Comparison of ENCODE assay signal across 1 cellular context in genomic region chr6:27495386-27496135, GRCh38.
A peak's percentile ranks its signal among the peaks of the same experiment; 100 is the strongest.
TF ChIP-seq lines count a peak whose summit lies in the region.

No MANE protein-coding gene starts in this region.

TF ChIP-seq in IMR-90, 13 proteins besides CTCF, POLR2A, EP300 and RAD21:
- TF ChIP-seq RCOR1 (IDR thresholded peaks at IDR 0.05; ENCODE audit: insufficient replicate concordance, low read length) (peak; percentile 86), MAFK (IDR thresholded peaks at IDR 0.05; ENCODE audit: low read depth, low read length) (no peak), MXI1 (IDR thresholded peaks at IDR 0.05; ENCODE audit: borderline replicate concordance, low read depth, low read length) (no peak), MAZ (IDR thresholded peaks at IDR 0.05; ENCODE audit: borderline replicate concordance, low read depth, low read length) (no peak), CHD1 (IDR thresholded peaks at IDR 0.05; ENCODE audit: low read depth, low read length) (no peak), SMC3 (IDR thresholded peaks at IDR 0.05; ENCODE audit: low read depth, low read length) (peak; percentile 2; the same call in 1 of the 2 replicates), NFE2L2 (IDR thresholded peaks at IDR 0.05; ENCODE audit: low read depth, low read length) (no peak), BHLHE40 (IDR thresholded peaks at IDR 0.05; ENCODE audit: low read depth, low read length) (0 out of 2 replicates have a peak, but pooled peaks have one; percentile 38), FOS (IDR thresholded peaks at IDR 0.05; ENCODE audit: low read depth, low read length) (peak; percentile 80), CEBPB (IDR thresholded peaks at IDR 0.05; ENCODE audit: low read depth, low read length) (no peak), RFX5 (IDR thresholded peaks at IDR 0.05; ENCODE audit: low read depth, low read length) (no peak)
- TF ChIP-seq, protein P1, sequence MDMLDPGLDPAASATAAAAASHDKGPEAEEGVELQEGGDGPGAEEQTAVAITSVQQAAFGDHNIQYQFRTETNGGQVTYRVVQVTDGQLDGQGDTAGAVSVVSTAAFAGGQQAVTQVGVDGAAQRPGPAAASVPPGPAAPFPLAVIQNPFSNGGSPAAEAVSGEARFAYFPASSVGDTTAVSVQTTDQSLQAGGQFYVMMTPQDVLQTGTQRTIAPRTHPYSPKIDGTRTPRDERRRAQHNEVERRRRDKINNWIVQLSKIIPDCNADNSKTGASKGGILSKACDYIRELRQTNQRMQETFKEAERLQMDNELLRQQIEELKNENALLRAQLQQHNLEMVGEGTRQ (IDR thresholded peaks at IDR 0.05; ENCODE audit: low read depth, low read length) = peak; percentile 38; the same call in 1 of the 2 replicates
- TF ChIP-seq, protein P2, sequence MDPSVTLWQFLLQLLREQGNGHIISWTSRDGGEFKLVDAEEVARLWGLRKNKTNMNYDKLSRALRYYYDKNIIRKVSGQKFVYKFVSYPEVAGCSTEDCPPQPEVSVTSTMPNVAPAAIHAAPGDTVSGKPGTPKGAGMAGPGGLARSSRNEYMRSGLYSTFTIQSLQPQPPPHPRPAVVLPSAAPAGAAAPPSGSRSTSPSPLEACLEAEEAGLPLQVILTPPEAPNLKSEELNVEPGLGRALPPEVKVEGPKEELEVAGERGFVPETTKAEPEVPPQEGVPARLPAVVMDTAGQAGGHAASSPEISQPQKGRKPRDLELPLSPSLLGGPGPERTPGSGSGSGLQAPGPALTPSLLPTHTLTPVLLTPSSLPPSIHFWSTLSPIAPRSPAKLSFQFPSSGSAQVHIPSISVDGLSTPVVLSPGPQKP (IDR thresholded peaks at IDR 0.05; ENCODE audit: borderline replicate concordance, low read depth, low read length) = no peak
